In genomic region chr20:31691646-31692275, GRCh38 we compare ENCODE assay signal across 8 cellular contexts. TPM values are rescaled to one million over a fixed set of nuclear protein-coding genes. Genes with fewer than 3 reads are reported as not detected.
DNase-seq lines count a peak whose midpoint lies in the region; ATAC-seq and TF ChIP-seq lines count a peak whose summit lies in the region.

No MANE protein-coding gene starts in this region.

- no peak overlapping the region for H3K4me3 ChIP-seq in CD8-positive, alpha-beta T cell (ENCODE audit: low read depth, low read length)
- no peak overlapping the region for H3K4me3 ChIP-seq in hepatocyte

- no peak for ATAC-seq in CD8-positive, alpha-beta T cell
- ATAC-seq in GM21381 (IDR thresholded peaks at IDR 0.05; ENCODE audit: unreplicated experiment) (peak; percentile 63), foreskin keratinocyte (no peak)

- peaks cover 96% of the 10 kb centered on the region for H3K79me2 ChIP-seq in hepatocyte

- H3K4me1 ChIP-seq in CD8-positive, alpha-beta T cell (ENCODE audit: insufficient read depth, low read length) = peaks cover 16% of the 10 kb centered on the region
- peaks cover 14% of the 10 kb centered on the region for H3K4me1 ChIP-seq in hepatocyte (ENCODE audit: insufficient read depth)
- peaks cover 16% of the 10 kb centered on the region for H3K4me1 ChIP-seq in foreskin keratinocyte

- peaks cover 46% of the 10 kb centered on the region for H3K4me1 Mint-ChIP-seq in CD8-positive, alpha-beta T cell (ENCODE audit: low read depth)

- WGBS in hepatocyte (ENCODE audit: low lambda C conversion rate, missing lambda C conversion rate) = 64% methylated on average over 1 of the region's 1 CpG

- no peak overlapping the region for H3K4me3 Mint-ChIP-seq in CD8-positive, alpha-beta T cell

- H3K27me3 ChIP-seq in CD8-positive, alpha-beta T cell (ENCODE audit: insufficient read depth, low read length) = no peaks in the 10 kb centered on the region
- H3K27me3 ChIP-seq in hepatocyte = no peaks in the 10 kb centered on the region
- no peaks in the 10 kb centered on the region for H3K27me3 ChIP-seq in foreskin keratinocyte

- H3K27me3 Mint-ChIP-seq in CD8-positive, alpha-beta T cell (ENCODE audit: low read depth) = no peaks in the 10 kb centered on the region

- H3K9me3 ChIP-seq in CD8-positive, alpha-beta T cell (ENCODE audit: low read length) = no peaks in the 10 kb centered on the region
- no peaks in the 10 kb centered on the region for H3K9me3 ChIP-seq in hepatocyte (ENCODE audit: low read depth)

- no peaks in the 10 kb centered on the region for H3K9me3 Mint-ChIP-seq in CD8-positive, alpha-beta T cell

- intact Hi-C loops in CD8-positive, alpha-beta T cell (cut with DNase I, micrococcal nuclease) = no loop called here

- H3K36me3 ChIP-seq in CD8-positive, alpha-beta T cell (ENCODE audit: insufficient read depth, low read length) = peaks cover 12% of the 10 kb centered on the region
- H3K36me3 ChIP-seq in hepatocyte (replicated peaks; ENCODE audit: insufficient read depth, low read depth) = no peaks in the 10 kb centered on the region

- H3K9me2 ChIP-seq in hepatocyte (replicated peaks; ENCODE audit: insufficient read depth) = no peaks in the 10 kb centered on the region

- H3K27ac Mint-ChIP-seq in CD8-positive, alpha-beta T cell = peak overlapping the region; percentile 63

- POLR2A ChIA-PET in CD8-positive, alpha-beta T cell (lab: Charles Lee) = interaction anchor here (1.2 kb wide), 1 partner anchor 15 kb away, joined by 3 read pairs; no protein-coding TSS in a partner anchor

- no peak overlapping the region for H2AFZ ChIP-seq in hepatocyte

- TF ChIP-seq CTCF in CD8-positive, alpha-beta T cell (IDR thresholded peaks at IDR 0.05) = no peak
- TF ChIP-seq CTCF in hepatocyte (IDR thresholded peaks at IDR 0.05; ENCODE audit: poor library complexity) = no peak
- TF ChIP-seq CTCF in foreskin keratinocyte (conservative IDR thresholded peaks at IDR 0.05) = no peak

- no peak overlapping the region for H3K4me2 ChIP-seq in hepatocyte

- no peak for DNase-seq in CD8-positive, alpha-beta T cell
- DNase-seq in RPMI7951 (ENCODE audit: low read depth) = peak; percentile 56
- DNase-seq in hepatocyte (ENCODE audit: low spot score) = no peak
- no peak for DNase-seq in kidney glomerular epithelial cell (lab: John Stamatoyannopoulos, UW)
- no peak for DNase-seq in stimulated activated CD4-positive, alpha-beta T cell treated with anti-CD3 and anti-CD28 coated beads, Interleukin-4, amount 100 ng/mL, for 4 hours
- DNase-seq in stimulated activated CD4-positive, alpha-beta T cell treated with anti-CD3 and anti-CD28 coated beads, Interleukin-1b, Interleukin-23, amount 100 ng/mL, for 48 hours = no peak
- no peak for DNase-seq in foreskin keratinocyte

- CTCF ChIA-PET in CD8-positive, alpha-beta T cell (lab: Charles Lee) = interaction anchor here (0.8 to 1.5 kb wide), 3 partner anchors 27 to 32 kb away, joined by 3 to 5 read pairs (median 3); no protein-coding TSS in a partner anchor

- peaks cover 59% of the 10 kb centered on the region for H3K36me3 Mint-ChIP-seq in CD8-positive, alpha-beta T cell

- peaks cover 17% of the 10 kb centered on the region for H4K20me1 ChIP-seq in hepatocyte (ENCODE audit: insufficient read depth, poor library complexity, severe bottlenecking)

- no peak overlapping the region for H3K27ac ChIP-seq in CD8-positive, alpha-beta T cell (ENCODE audit: low read depth, low read length)
- H3K27ac ChIP-seq in hepatocyte (peak overlapping the region; percentile 3), foreskin keratinocyte (no peak overlapping the region)

RNA-seq across cellular contexts. Expression of gene BCL2L1, which starts 30.9 kb away (rescaled TPM):
- total RNA-seq in CD8-positive, alpha-beta T cell = 1 to 10 TPM; 9.5 to 9.7 TPM
- total RNA-seq in RPMI7951 (2014; rRNA removed; shearing (Covaris generic)) = 71.8 and 86.4 TPM in 2 replicates
- total RNA-seq in hepatocyte = 139 and 145 TPM in 2 replicates
- polyA plus RNA-seq in hepatocyte = 104 and 108 TPM in 2 replicates
- 114 and 136 TPM in 2 replicates for total RNA-seq in foreskin keratinocyte
- 106 and 115 TPM in 2 replicates for polyA plus RNA-seq in foreskin keratinocyte

RNA-seq across cellular contexts. Expression of gene TPX2, which starts 47.3 kb away (rescaled TPM):
- under 1 TPM; 0.62 to 0.75 TPM for total RNA-seq in CD8-positive, alpha-beta T cell
- 293 and 312 TPM in 2 replicates for total RNA-seq in RPMI7951 (2014; rRNA removed; shearing (Covaris generic))
- total RNA-seq in hepatocyte (22.9 and 23.9 TPM in 2 replicates), foreskin keratinocyte (106 and 126 TPM in 2 replicates)
- polyA plus RNA-seq in hepatocyte (16.3 and 18.5 TPM in 2 replicates), foreskin keratinocyte (47.2 and 65.4 TPM in 2 replicates)

RNA-seq across cellular contexts. Expression of gene COX4I2, which starts 54.0 kb away (rescaled TPM):
- total RNA-seq in CD8-positive, alpha-beta T cell = not detected
- not detected in 2 replicates for total RNA-seq in RPMI7951 (2014; rRNA removed; shearing (Covaris generic))
- 0.68 and 3.6 TPM in 2 replicates for total RNA-seq in hepatocyte
- polyA plus RNA-seq in hepatocyte = 0.37 and 3.3 TPM in 2 replicates
- not detected in 2 replicates for total RNA-seq in foreskin keratinocyte
- not detected in 2 replicates for polyA plus RNA-seq in foreskin keratinocyte

Comparison
In these comparisons a context has a peak if more than half of its experiments do, and no peak if none do; other contexts are left out.
1. RNA of gene TPX2, which starts 47.3 kb away (total RNA-seq): 293 to 312 TPM in RPMI7951, 106 to 126 TPM in foreskin keratinocyte and 22.9 to 23.9 TPM in hepatocyte; 0.62 to 0.75 TPM in CD8-positive, alpha-beta T cell; every median in the first group is over 10 times any median in the second.